ENCODE assay signal across 1 cellular context in genomic region chr1:47416319-47417128, GRCh38.
TF ChIP-seq lines count a peak whose summit lies in the region.

No MANE protein-coding gene starts in this region.

TF ChIP-seq in HepG2, 621 proteins besides CTCF, POLR2A, EP300 and RAD21 (continued from another document):
- TF ChIP-seq ZNF503 (CRISPR knock-in tag; IDR thresholded peaks at IDR 0.05) (no peak), MIXL1 (CRISPR knock-in tag; IDR thresholded peaks at IDR 0.05) (no peak), FLYWCH1 (CRISPR knock-in tag; IDR thresholded peaks at IDR 0.05) (no peak), ZNF597 (CRISPR knock-in tag; IDR thresholded peaks at IDR 0.05) (no peak), ZNF382 (CRISPR knock-in tag; IDR thresholded peaks at IDR 0.05; ENCODE audit: borderline replicate concordance) (no peak), BHLHE40 (IDR thresholded peaks at IDR 0.05; ENCODE audit: low read length) (no peak), ZNF124 (CRISPR knock-in tag; IDR thresholded peaks at IDR 0.05) (no peak), ZNF850 (CRISPR knock-in tag; conservative IDR thresholded peaks at IDR 0.05) (no peak), SMARCC2 (IDR thresholded peaks at IDR 0.05) (no peak), TBP (CRISPR knock-in tag; IDR thresholded peaks at IDR 0.05) (no peak)
- TF ChIP-seq, protein P1, sequence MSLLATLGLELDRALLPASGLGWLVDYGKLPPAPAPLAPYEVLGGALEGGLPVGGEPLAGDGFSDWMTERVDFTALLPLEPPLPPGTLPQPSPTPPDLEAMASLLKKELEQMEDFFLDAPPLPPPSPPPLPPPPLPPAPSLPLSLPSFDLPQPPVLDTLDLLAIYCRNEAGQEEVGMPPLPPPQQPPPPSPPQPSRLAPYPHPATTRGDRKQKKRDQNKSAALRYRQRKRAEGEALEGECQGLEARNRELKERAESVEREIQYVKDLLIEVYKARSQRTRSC (CRISPR knock-in tag; IDR thresholded peaks at IDR 0.05; ENCODE audit: low read depth) = no peak
